9 cellular contexts compared by ENCODE assay signal in the genomic region with DNA sequence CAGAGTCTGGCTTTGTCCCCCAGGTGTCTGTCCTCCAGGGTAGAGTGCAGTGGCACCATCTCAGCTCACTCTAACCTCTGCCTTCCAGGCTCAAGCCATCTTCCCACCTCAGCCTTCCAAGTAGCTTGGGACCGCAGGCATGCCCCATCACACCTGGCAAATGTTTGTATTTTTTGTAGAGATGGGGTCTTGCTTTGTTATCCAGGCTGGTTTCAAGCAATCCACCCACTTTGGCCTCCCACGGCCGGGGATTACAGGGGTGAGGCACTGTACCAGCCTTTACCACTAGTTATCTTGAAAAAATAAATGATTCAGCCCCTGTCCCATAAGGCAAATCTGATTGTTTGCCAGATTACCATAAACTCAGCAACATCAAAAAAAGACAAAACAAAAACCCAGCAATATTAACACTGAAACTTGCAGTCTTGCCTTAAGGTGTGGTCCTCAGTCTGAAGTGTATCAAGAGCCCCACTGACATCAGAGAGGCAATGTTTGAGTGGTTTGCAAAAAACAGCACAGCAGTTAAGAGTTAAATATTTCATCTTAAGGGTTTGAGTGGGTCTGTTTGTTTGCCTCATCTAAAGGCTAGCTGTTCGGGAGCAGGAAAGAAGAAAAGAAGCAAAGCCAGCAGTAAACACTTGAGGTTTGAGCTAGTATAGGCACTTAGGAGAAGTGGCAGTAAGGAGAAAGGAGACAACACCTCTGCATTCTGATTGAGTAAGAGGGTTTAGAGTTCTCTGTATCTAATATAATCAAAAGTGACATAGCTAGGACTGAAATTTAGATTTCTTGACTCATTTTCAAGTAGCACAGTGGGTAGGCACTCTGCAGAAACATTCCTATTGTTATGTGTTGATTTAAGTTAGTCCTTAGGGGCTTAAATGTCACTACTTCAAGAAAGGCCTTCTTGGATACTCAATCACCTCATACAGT.
DNase-seq lines count a peak whose midpoint lies in the region; ATAC-seq and TF ChIP-seq lines count a peak whose summit lies in the region.
"Had no signal": no experiment of that assay in that cellular context is flagged by ENCODE, and none has a peak within 500 bp of the region (broad histone marks: within the 10 kb centered on the region; RNA-seq: fewer than 3 reads in every experiment).

No MANE protein-coding gene starts in this region.

- DNase-seq in activated T-cell treated with anti-CD3 and anti-CD28 coated beads for 48 hours (ENCODE audit: low read depth): peak; percentile 8
- no peak for DNase-seq in activated T-cell treated with anti-CD3 and anti-CD28 coated beads, Interleukin-2, amount 50 U/mL, for 1 hour
- DNase-seq in NCI-H2029 treated with DMSO at 0.1 percent for 48 hours (lab: John Stamatoyannopoulos, UW): peak; percentile 89
- peak; percentile 19 for DNase-seq in choroid plexus epithelial cell (ENCODE audit: low read depth)
- peak; percentile 6 to 15 for DNase-seq in stimulated activated CD4-positive, alpha-beta T cell treated with anti-CD3 and anti-CD28 coated beads, Interleukin-4, amount 100 ng/mL, for 4 hours
- DNase-seq in islet precursor cell: no peak

- H3K4me3 ChIP-seq in choroid plexus epithelial cell (ENCODE audit: low read depth, low read length): no peak overlapping the region
- H3K4me3 ChIP-seq: thoracic aorta had no signal

- ATAC-seq in HG02870 (IDR thresholded peaks at IDR 0.05; ENCODE audit: unreplicated experiment) (no peak), GM18868 (IDR thresholded peaks at IDR 0.05; ENCODE audit: unreplicated experiment) (no peak)

- no peak for TF ChIP-seq CTCF in choroid plexus epithelial cell (conservative IDR thresholded peaks at IDR 0.05; ENCODE audit: low read depth, low read length)

Comparison
In these comparisons a context has a peak if more than half of its experiments do, and no peak if none do; other contexts are left out.
1. DNase-seq: peak in activated T-cell treated with anti-CD3 and anti-CD28 coated beads for 48 hours (single experiment), NCI-H2029 treated with DMSO at 0.1 percent for 48 hours (single experiment), choroid plexus epithelial cell (single experiment) and stimulated activated CD4-positive, alpha-beta T cell treated with anti-CD3 and anti-CD28 coated beads, Interleukin-4, amount 100 ng/mL, for 4 hours (2 of 2); none in activated T-cell treated with anti-CD3 and anti-CD28 coated beads, Interleukin-2, amount 50 U/mL, for 1 hour (single experiment) and islet precursor cell (single experiment).